Comparison of ENCODE assay signal across 14 cellular contexts in genomic region chr1:173563846-173564245, GRCh38. TPM values are rescaled to one million over a fixed set of nuclear protein-coding genes. Genes with fewer than 3 reads are reported as not detected.
"Had no signal": no experiment of that assay in that cellular context is flagged by ENCODE, and none has a peak within 500 bp of the region (broad histone marks: within the 10 kb centered on the region; RNA-seq: fewer than 3 reads in every experiment).

No MANE protein-coding gene starts in this region.

RNA-seq across cellular contexts. Expression of gene SLC9C2, which starts 39.0 kb away (rescaled TPM):
- total RNA-seq: kidney epithelial cell; left lobe of liver; left ventricle myocardium inferior; left ventricle myocardium superior; liver; lower leg skin; lung microvascular endothelial cell; mammary epithelial cell; mononuclear cell; mucosa of descending colon; mucosa of gallbladder; naive thymus-derived CD4-positive, alpha-beta T cell had no signal
- polyA plus RNA-seq: immature natural killer cell; keratinocyte; liver; naive thymus-derived CD4-positive, alpha-beta T cell had no signal
